In the genomic region with DNA sequence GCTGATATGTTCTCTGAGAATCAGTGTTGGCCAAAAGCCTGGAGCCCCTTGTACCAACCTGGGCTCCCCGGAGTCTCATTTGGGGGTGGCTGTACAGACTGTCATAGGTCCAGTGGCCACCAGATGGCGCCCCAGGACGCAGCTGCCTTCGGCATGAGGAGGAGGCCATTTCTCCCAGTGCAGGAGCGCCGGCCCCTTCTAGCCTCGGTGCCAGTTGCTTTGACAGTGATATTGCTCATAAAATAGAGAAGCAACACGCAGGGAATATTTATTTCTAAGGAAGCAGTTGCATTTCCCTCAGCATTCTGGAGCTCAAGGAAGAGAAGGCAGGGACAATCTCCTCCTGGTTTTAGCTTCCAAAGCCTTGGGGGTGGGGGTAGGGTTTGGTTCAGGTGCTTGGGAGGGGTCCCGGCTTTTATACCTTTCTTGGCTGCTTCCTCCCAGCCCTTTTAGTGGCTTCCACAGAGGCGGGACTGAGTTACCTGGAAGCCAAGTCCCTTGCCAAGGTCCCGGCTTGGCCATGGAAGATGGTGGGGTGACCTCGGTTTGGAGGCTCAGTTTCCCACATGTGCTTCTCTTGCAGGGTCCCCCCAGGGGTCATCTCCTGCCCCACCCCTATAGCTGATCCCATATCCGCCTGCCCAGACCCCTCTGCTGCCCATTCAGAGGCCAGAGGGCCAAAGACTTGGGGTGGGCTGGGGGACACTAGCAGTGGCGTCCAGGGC, we compare ENCODE assay signal across 8 cellular contexts.
A peak's percentile ranks its signal among the peaks of the same experiment; 100 is the strongest.
DNase-seq lines count a peak whose midpoint lies in the region; ATAC-seq, FAIRE-seq and TF ChIP-seq lines count a peak whose summit lies in the region.

No MANE protein-coding gene starts in this region.

- no peak for TF ChIP-seq POLR2A in NB4 (IDR thresholded peaks at IDR 0.05; ENCODE audit: extremely low read depth, insufficient read length)
- no peak for TF ChIP-seq POLR2A in gastroesophageal sphincter (IDR thresholded peaks at IDR 0.05)
- TF ChIP-seq POLR2A in ovary (IDR thresholded peaks at IDR 0.05): no peak

- H3K4me3 ChIP-seq in NB4 (ENCODE audit: low read depth, low read length) (no peak overlapping the region), SJCRH30 (no peak overlapping the region), gastroesophageal sphincter (no peak overlapping the region), ovary (no peak overlapping the region), tibial artery (no peak overlapping the region)

- H3K27me3 ChIP-seq in SJCRH30 (no peaks in the 10 kb centered on the region), gastroesophageal sphincter (peaks cover 24% of the 10 kb centered on the region), ovary (no peaks in the 10 kb centered on the region), tibial artery (peaks cover 0 to 19% of the 10 kb centered on the region in 2 donors)

- FAIRE-seq in D721Med (lab: Jason Lieb, UNC): no peak

- H3K4me1 ChIP-seq in SJCRH30: peaks cover 18% of the 10 kb centered on the region
- H3K4me1 ChIP-seq in gastroesophageal sphincter: peaks cover 0 to 7% (median 3%) of the 10 kb centered on the region in 3 donors
- no peaks in the 10 kb centered on the region for H3K4me1 ChIP-seq in ovary (ENCODE audit: insufficient read depth)
- H3K4me1 ChIP-seq in tibial artery: peaks cover 0 to 5% (median 0%) of the 10 kb centered on the region in 4 donors

- WGBS in gastroesophageal sphincter (ENCODE audit: low coverage in 1 of 2), 2 donors: 54 to 58% methylated on average over 5 to 7 of the region's 14 CpGs
- 27 to 31% (median 30%) methylated on average over 14 of the region's 14 CpGs for WGBS in ovary, 3 donors

- TF ChIP-seq CTCF in D721Med (IDR thresholded peaks at IDR 0.05; ENCODE audit: insufficient read depth, missing control alignments) (peak; percentile 99), NB4 (IDR thresholded peaks at IDR 0.05; ENCODE audit: low read depth, low read length) (peak; percentile 88), gastroesophageal sphincter (IDR thresholded peaks at IDR 0.05) (peak in 3 of 4 experiments; percentile 91 to 96 (median 93)), ovary (IDR thresholded peaks at IDR 0.05) (peak; percentile 73 to 85 (median 76)), tibial artery (IDR thresholded peaks at IDR 0.05) (peak; percentile 90 to 94)

- intact Hi-C loops in ovary (cut with DNase I): loop anchor here in 3 of 4 donors (5.0 kb wide), 1 partner anchor 748 kb away; no protein-coding TSS in a partner anchor
- intact Hi-C loops in tibial artery (cut with DNase I; ENCODE audit: low total_unique reads): loop anchor here (5.0 kb wide), 2 partner anchors 283 to 748 kb away; no protein-coding TSS in a partner anchor

- no peak overlapping the region for H3K27ac ChIP-seq in SJCRH30
- H3K27ac ChIP-seq in gastroesophageal sphincter: no peak overlapping the region
- H3K27ac ChIP-seq in ovary: no peak overlapping the region
- H3K27ac ChIP-seq in tibial artery: no peak overlapping the region

- H3K9me3 ChIP-seq in SJCRH30 (replicated peaks) (no peaks in the 10 kb centered on the region), gastroesophageal sphincter (no peaks in the 10 kb centered on the region), ovary (no peaks in the 10 kb centered on the region), tibial artery (no peaks in the 10 kb centered on the region)

- peak; percentile 88 for ATAC-seq in gastroesophageal sphincter

- DNase-seq in D721Med (ENCODE audit: insufficient read length, low spot score) (peak; percentile 68), GOT3 (lab: John Stamatoyannopoulos, UW) (peak; percentile 30), NB4 (ENCODE audit: low read depth) (peak; percentile 81), SJCRH30 (peak; percentile 91 to 95), activated gamma-delta T cell treated with Interleukin-2 at 50 U/mL for 16 hours (peak; percentile 90), ovary (peak; percentile 68 to 90 (median 82)), tibial artery (peak; percentile 76 to 81)

- H3K36me3 ChIP-seq in SJCRH30 (no peaks in the 10 kb centered on the region), gastroesophageal sphincter (no peaks in the 10 kb centered on the region), ovary (no peaks in the 10 kb centered on the region), tibial artery (no peaks in the 10 kb centered on the region)

- TF ChIP-seq EP300 in gastroesophageal sphincter (IDR thresholded peaks at IDR 0.05): no peak
- TF ChIP-seq EP300 in ovary (IDR thresholded peaks at IDR 0.05): no peak

Comparison
In these comparisons a context has a peak if more than half of its experiments do, and no peak if none do; other contexts are left out.
1. DNase-seq: peak in every context shown above with its lines; median percentile 93 in SJCRH30; 90 in activated gamma-delta T cell treated with Interleukin-2 at 50 U/mL for 16 hours; 82 in ovary; 81 in NB4; 78 in tibial artery; 68 in D721Med; 30 in GOT3.